In the genomic region with DNA sequence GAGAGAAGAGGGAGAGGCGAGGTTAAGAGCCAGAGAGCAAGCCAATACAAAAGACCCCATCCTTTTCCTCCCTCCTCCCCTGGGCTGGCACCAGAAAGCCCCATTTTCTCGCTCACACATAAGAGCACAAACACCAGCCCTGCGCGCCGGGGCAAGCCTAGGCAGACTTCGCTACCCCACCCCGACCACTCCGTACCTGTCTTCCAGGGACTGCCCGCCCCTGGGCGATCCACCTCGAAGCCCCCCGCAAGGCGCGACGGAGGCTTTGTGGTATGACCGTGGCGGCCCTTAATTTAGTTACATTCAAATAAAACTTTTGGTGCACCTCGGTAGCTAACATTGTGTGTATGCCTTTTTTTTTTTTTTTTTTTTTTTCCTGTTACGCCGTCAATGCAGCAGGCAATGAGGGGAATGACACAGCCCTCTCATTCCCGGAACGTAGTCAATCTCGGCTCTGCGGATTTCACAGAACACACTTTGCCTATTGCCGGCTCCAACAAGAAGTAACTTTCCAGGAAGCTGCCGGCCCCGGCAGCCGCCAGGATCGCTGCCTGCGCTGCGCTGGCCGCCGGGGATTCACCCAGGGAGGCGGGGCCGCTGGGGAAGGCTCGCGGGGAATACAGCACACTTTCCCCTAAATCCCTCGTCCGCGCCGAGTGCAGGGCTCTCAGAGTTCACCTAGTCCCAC, we compare ENCODE assay signal across 8 cellular contexts. TPM values are rescaled to one million over a fixed set of nuclear protein-coding genes. Genes with fewer than 3 reads are reported as not detected.
DNase-seq lines count a peak whose midpoint lies in the region; ATAC-seq lines count a peak whose summit lies in the region.

No MANE protein-coding gene starts in this region.

- peak overlapping the region; percentile 94 to 97 (median 95) for H3K4me3 ChIP-seq in skeletal muscle tissue (ENCODE audit: low read length in 3 of 3)

- H3K36me3 Mint-ChIP-seq in T-helper 1 cell treated with Interleukin-12 subunit alpha and Interleukin-12 subunit beta and Interleukin-4 antibody, amounts not matched to agents 30 μg/mL and 1 μg/mL, for 36 hours (ENCODE audit: low read depth), result peaks cover 16% of the 10 kb centered on the region

- H3K27ac Mint-ChIP-seq in T-helper 1 cell treated with Interleukin-12 subunit alpha and Interleukin-12 subunit beta and Interleukin-4 antibody, amounts not matched to agents 30 μg/mL and 1 μg/mL, for 36 hours, result peak overlapping the region; percentile 82

- H3K36me3 ChIP-seq in skeletal muscle tissue (ENCODE audit: control insufficient read depth in 3 of 3, insufficient read depth in 3 of 3, low read length in 3 of 3), result peaks cover 8 to 18% (median 17%) of the 10 kb centered on the region in 3 donors

- peak overlapping the region; percentile 95 for H3K4me3 Mint-ChIP-seq in T-helper 1 cell treated with Interleukin-12 subunit alpha and Interleukin-12 subunit beta and Interleukin-4 antibody, amounts not matched to agents 30 μg/mL and 1 μg/mL, for 36 hours

- peak in 3 of 4 experiments; percentile 2 to 28 (median 19) for DNase-seq in activated CD4-positive, CD25-positive, alpha-beta regulatory T cell (lab: John Stamatoyannopoulos, UW)
- peak; percentile 29 for DNase-seq in central memory CD4-positive, alpha-beta T cell
- DNase-seq in islet precursor cell, result peak; percentile 89
- no peak for DNase-seq in KG1 (lab: John Stamatoyannopoulos, UW)

- peak overlapping the region; percentile 100 for H3K27ac ChIP-seq in skeletal muscle tissue (ENCODE audit: low read depth, low read length)

- peak overlapping the region; percentile 99 to 100 (median 100) for H3K9ac ChIP-seq in skeletal muscle tissue (ENCODE audit: low read depth in 1 of 3, low read length in 3 of 3)

- peaks cover 62 to 75% (median 64%) of the 10 kb centered on the region in 3 donors for H3K4me1 ChIP-seq in skeletal muscle tissue (ENCODE audit: control insufficient read depth in 3 of 3, insufficient read depth in 3 of 3, low read length in 3 of 3)

- no peaks in the 10 kb centered on the region for H3K27me3 Mint-ChIP-seq in T-helper 1 cell treated with Interleukin-12 subunit alpha and Interleukin-12 subunit beta and Interleukin-4 antibody, amounts not matched to agents 30 μg/mL and 1 μg/mL, for 36 hours (ENCODE audit: low read depth)

- no peaks in the 10 kb centered on the region for H3K9me3 Mint-ChIP-seq in T-helper 1 cell treated with Interleukin-12 subunit alpha and Interleukin-12 subunit beta and Interleukin-4 antibody, amounts not matched to agents 30 μg/mL and 1 μg/mL, for 36 hours

- H3K9me3 ChIP-seq in skeletal muscle tissue (ENCODE audit: control insufficient read depth in 3 of 3, low read length in 3 of 3), result no peaks in the 10 kb centered on the region

- peaks cover 52% of the 10 kb centered on the region for H3K4me1 Mint-ChIP-seq in T-helper 1 cell treated with Interleukin-12 subunit alpha and Interleukin-12 subunit beta and Interleukin-4 antibody, amounts not matched to agents 30 μg/mL and 1 μg/mL, for 36 hours (ENCODE audit: low read depth)

- H3K27me3 ChIP-seq in skeletal muscle tissue (ENCODE audit: control insufficient read depth in 3 of 3, insufficient read depth in 3 of 3, low read length in 3 of 3), result no peaks in the 10 kb centered on the region

- ATAC-seq in activated CD4-positive, CD25-positive, alpha-beta regulatory T cell treated with anti-CD3 and anti-CD28 coated beads, Interleukin-2, amount 50 U/mL, for 24 hours, result no peak
- no peak for ATAC-seq in GM19324 (IDR thresholded peaks at IDR 0.05; ENCODE audit: low FRiP score, unreplicated experiment)

RNA-seq across cellular contexts. Expression of gene BCL6, which starts 7.7 kb away (rescaled TPM):
- 7.8 TPM for total RNA-seq in skeletal muscle tissue

RNA-seq across cellular contexts. Expression of gene RTP2, which starts 35.2 kb away (rescaled TPM):
- total RNA-seq in skeletal muscle tissue, result not detected
